In the genomic region with DNA sequence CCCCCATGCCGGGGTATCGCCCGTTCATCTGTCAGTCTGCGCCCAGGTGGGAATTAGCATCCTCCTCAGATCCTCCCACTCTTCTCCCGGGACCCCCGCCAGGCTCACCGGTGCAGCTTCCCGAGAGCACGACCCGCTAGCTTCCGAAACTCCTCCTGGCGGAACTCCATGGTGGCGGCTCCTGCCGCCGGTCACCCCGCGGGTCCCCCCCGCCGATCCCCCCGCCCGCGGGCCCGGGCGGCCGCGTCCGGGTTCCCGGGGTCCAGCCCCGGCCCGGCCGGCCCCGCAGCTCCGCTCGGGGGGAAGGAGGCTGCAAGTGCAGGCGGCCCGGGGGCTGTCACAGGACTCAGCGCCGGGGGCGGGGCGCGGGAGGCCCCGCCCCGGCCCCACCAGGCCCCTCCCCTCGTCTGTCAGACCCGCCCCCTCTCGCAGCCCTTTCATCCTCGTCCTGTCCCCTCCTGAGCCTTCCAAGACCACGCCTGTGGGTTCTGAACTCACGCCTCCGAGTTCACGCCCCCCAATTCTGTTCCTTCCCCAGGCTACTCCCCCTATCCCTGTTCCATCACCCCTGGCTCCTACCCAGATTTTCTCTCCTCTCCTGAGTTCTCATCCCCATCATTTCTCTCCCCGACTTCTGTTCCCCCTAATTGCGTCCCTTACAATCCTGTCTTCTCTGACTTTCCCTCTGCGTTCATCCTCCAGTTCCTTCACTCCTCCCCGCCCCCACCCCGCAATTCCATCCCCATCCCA, we compare ENCODE assay signal across 8 cellular contexts. TPM values are rescaled to one million over a fixed set of nuclear protein-coding genes. Genes with fewer than 3 reads are reported as not detected.
DNase-seq lines count a peak whose midpoint lies in the region; ATAC-seq and TF ChIP-seq lines count a peak whose summit lies in the region.

TSS of gene SLC17A7 (minus strand) at position 318 of the 750 bp plus-strand sequence. CDS start at position 170, 148 bp downstream.

- H3K4me3 Mint-ChIP-seq in CD4-positive, CD25-positive, alpha-beta regulatory T cell: peak within 1 kb of the TSS; percentile 82 to 92 (median 86)
- H3K4me3 Mint-ChIP-seq in IgD-negative memory B cell: peak within 1 kb of the TSS; percentile 80 to 96 (median 90)

- no peak within 1 kb of the TSS for H3K27ac ChIP-seq in CD4-positive, CD25-positive, alpha-beta regulatory T cell (ENCODE audit: insufficient read depth, low read length, poor library complexity, severe bottlenecking)

- peaks cover 5% of the 10 kb centered on the region for H3K36me3 ChIP-seq in CD4-positive, CD25-positive, alpha-beta regulatory T cell (ENCODE audit: control insufficient read depth, insufficient read depth, low read length)

- H3K27ac Mint-ChIP-seq in CD4-positive, CD25-positive, alpha-beta regulatory T cell: peak within 1 kb of the TSS; percentile 39 to 86 (median 47)
- H3K27ac Mint-ChIP-seq in IgD-negative memory B cell: peak within 1 kb of the TSS; percentile 59 to 86 (median 78)

- no peaks in the 10 kb centered on the region for H3K9me3 ChIP-seq in CD4-positive, CD25-positive, alpha-beta regulatory T cell (ENCODE audit: control insufficient read depth in 2 of 2, low read length in 2 of 2)

- TF ChIP-seq CTCF in fibroblast of villous mesenchyme (IDR thresholded peaks at IDR 0.05; ENCODE audit: insufficient read depth, low read depth, low read length) (no peak), retinal pigment epithelial cell (conservative IDR thresholded peaks at IDR 0.05; ENCODE audit: low read depth, low read length) (no peak)

- peaks cover 72% of the 10 kb centered on the region for H3K27me3 Mint-ChIP-seq in CD4-positive, CD25-positive, alpha-beta regulatory T cell
- H3K27me3 Mint-ChIP-seq in IgD-negative memory B cell: peaks cover 53% of the 10 kb centered on the region

- DNase-seq in CD4-positive, CD25-positive, alpha-beta regulatory T cell: peak in 2 of 3 donors; percentile 44 to 45
- peak; percentile 65 for DNase-seq in activated CD4-positive, alpha-beta T cell treated with anti-CD3 and anti-CD28 coated beads for 48 hours
- DNase-seq in fibroblast of villous mesenchyme (ENCODE audit: low read depth) (no peak), retinal pigment epithelial cell (ENCODE audit: low read depth) (no peak), NCI-H2081 treated with DMSO at 0.1 percent for 48 hours (lab: John Stamatoyannopoulos, UW) (no peak), putamen (ENCODE audit: low spot score) (no peak), OCI-M2 (lab: John Stamatoyannopoulos, UW; ENCODE audit: unreplicated experiment) (no peak)

- H3K27me3 ChIP-seq in CD4-positive, CD25-positive, alpha-beta regulatory T cell (ENCODE audit: control insufficient read depth, insufficient read depth, low read length): peaks cover 36% of the 10 kb centered on the region

- ATAC-seq in CD4-positive, CD25-positive, alpha-beta regulatory T cell (ENCODE audit: low read depth in 2 of 2): no peak

- no peak within 1 kb of the TSS for H3K4me3 ChIP-seq in CD4-positive, CD25-positive, alpha-beta regulatory T cell (ENCODE audit: low read depth, low read length)
- H3K4me3 ChIP-seq in fibroblast of villous mesenchyme (ENCODE audit: low read depth, low read length) (peak within 1 kb of the TSS; percentile 76), retinal pigment epithelial cell (ENCODE audit: low read length) (peak within 1 kb of the TSS; percentile 3)

- H3K4me1 Mint-ChIP-seq in CD4-positive, CD25-positive, alpha-beta regulatory T cell: peaks cover 0 to 56% (median 27%) of the 10 kb centered on the region in 4 donors
- H3K4me1 Mint-ChIP-seq in IgD-negative memory B cell: peaks cover 11 to 25% (median 19%) of the 10 kb centered on the region in 3 donors

- peaks cover 38% of the 10 kb centered on the region for H3K4me1 ChIP-seq in CD4-positive, CD25-positive, alpha-beta regulatory T cell (ENCODE audit: control insufficient read depth, insufficient read depth, low read length, poor library complexity, severe bottlenecking)

- peaks cover 0 to 7% (median 0%) of the 10 kb centered on the region in 7 donors for H3K9me3 Mint-ChIP-seq in CD4-positive, CD25-positive, alpha-beta regulatory T cell
- H3K9me3 Mint-ChIP-seq in IgD-negative memory B cell: no peaks in the 10 kb centered on the region

- H3K36me3 Mint-ChIP-seq in CD4-positive, CD25-positive, alpha-beta regulatory T cell: peaks cover 4% of the 10 kb centered on the region
- H3K36me3 Mint-ChIP-seq in IgD-negative memory B cell: peaks cover 2% of the 10 kb centered on the region

RNA-seq across cellular contexts. Expression of gene SLC17A7, which starts in this region (rescaled TPM):
- total RNA-seq in CD4-positive, CD25-positive, alpha-beta regulatory T cell: not detected
- not detected for polyA plus RNA-seq in CD4-positive, CD25-positive, alpha-beta regulatory T cell
- polyA plus RNA-seq in IgD-negative memory B cell: not detected
- total RNA-seq in fibroblast of villous mesenchyme: not detected in 2 replicates

Comparison
In these comparisons a context has a peak if more than half of its experiments do, and no peak if none do; other contexts are left out.
1. Peak in DNase-seq in CD4-positive, CD25-positive, alpha-beta regulatory T cell; RNA of the gene not detected or under 1 TPM.